ENCODE assay signal across 9 cellular contexts in the genomic region with DNA sequence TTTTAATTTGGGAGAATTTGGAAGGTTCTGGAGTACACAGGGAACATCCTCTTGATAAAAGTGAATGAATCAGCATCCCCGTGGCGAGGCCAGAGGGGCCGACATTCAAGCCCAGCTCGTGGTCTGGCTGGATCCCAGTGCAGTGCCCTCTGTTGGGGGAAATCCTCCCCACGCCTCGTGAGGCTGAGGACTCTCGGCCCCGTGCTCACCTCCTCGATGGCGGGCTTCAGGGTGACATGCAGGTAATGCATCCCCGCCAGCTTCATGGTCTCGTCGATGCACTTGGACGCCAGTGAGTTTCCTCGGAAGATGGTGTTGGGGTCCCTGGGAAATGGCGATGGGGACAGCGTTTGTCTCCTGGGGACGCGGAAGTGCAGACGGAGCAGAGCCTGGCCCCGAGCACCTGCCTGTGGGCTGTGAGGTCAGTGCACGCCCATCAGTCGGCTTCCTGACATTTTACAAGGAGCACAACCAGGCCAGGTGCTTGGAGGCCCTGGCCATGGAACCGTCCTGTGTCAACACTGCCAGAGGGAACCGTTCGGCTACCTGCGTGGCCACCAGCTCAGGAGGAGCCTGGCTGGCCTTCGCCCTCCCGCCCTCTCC. TPM values are rescaled to one million over a fixed set of nuclear protein-coding genes. Genes with fewer than 3 reads are reported as not detected.
DNase-seq lines count a peak whose midpoint lies in the region; ATAC-seq and TF ChIP-seq lines count a peak whose summit lies in the region.
"Had no signal": no experiment of that assay in that cellular context is flagged by ENCODE, and none has a peak within 500 bp of the region (broad histone marks: within the 10 kb centered on the region; RNA-seq: fewer than 3 reads in every experiment).

No MANE protein-coding gene starts in this region.

- WGBS in stomach, 5 donors, result 81 to 83% (median 81%) methylated on average over 23 to 29 of the region's 29 CpGs

- no peaks in the 10 kb centered on the region for H3K36me3 Mint-ChIP-seq in activated naive CD8-positive, alpha-beta T cell

- peak overlapping the region; percentile 34 for H3K27ac Mint-ChIP-seq in activated naive CD8-positive, alpha-beta T cell

- H3K9me3 Mint-ChIP-seq in activated naive CD8-positive, alpha-beta T cell (ENCODE audit: low read depth), result no peaks in the 10 kb centered on the region

- ATAC-seq in GM19397 (IDR thresholded peaks at IDR 0.05; ENCODE audit: unreplicated experiment), result no peak

- TF ChIP-seq CTCF in GM12873 (IDR thresholded peaks at IDR 0.05; ENCODE audit: insufficient read depth, low read depth, low read length, missing control alignments) (peak; percentile 27), stomach (IDR thresholded peaks at IDR 0.05) (peak in 1 of 7 experiments; percentile 8)

- TF ChIP-seq EP300 in stomach (IDR thresholded peaks at IDR 0.05), result no peak

- no peaks in the 10 kb centered on the region for H3K27me3 Mint-ChIP-seq in activated naive CD8-positive, alpha-beta T cell

- peaks cover 2% of the 10 kb centered on the region for H3K4me1 Mint-ChIP-seq in activated naive CD8-positive, alpha-beta T cell (ENCODE audit: low read depth)

- peak; percentile 59 for DNase-seq in AG08396 (ENCODE audit: low spot score)
- DNase-seq in iPS-NIHi7 (ENCODE audit: extremely low spot score), result peak; percentile 63
- no peak for DNase-seq in stomach
- no peak for DNase-seq in cerebellar nuclear complex (lab: John Stamatoyannopoulos, UW)
- no peak for DNase-seq in NCI-H1436 (lab: John Stamatoyannopoulos, UW)
- DNase-seq: effector memory CD4-positive, alpha-beta T cell had no signal

- H3K4me3 Mint-ChIP-seq in activated naive CD8-positive, alpha-beta T cell, result no peak overlapping the region

- no peaks in the 10 kb centered on the region for H3K9me3 ChIP-seq in stomach

- no peak for TF ChIP-seq POLR2A in stomach (IDR thresholded peaks at IDR 0.05)

- intact Hi-C loops in stomach (cut with DNase I; ENCODE audit: low total_unique reads), result no loop called here

- no peak overlapping the region for H3K27ac ChIP-seq in stomach

- peaks cover 0 to 13% (median 6%) of the 10 kb centered on the region in 4 donors for H3K4me1 ChIP-seq in stomach

- H3K36me3 ChIP-seq in stomach, result peaks cover 30 to 85% (median 81%) of the 10 kb centered on the region in 4 donors

- no peaks in the 10 kb centered on the region for H3K27me3 ChIP-seq in stomach

- no peak overlapping the region for H3K4me3 ChIP-seq in stomach

RNA-seq across cellular contexts. Expression of gene C13orf46, which starts 43.3 kb away (rescaled TPM):
- 10 to 100 TPM in 2 of 5 donors, 1 to 10 TPM in 1, under 1 TPM in 1, not detected in 1; 0.58 to 32.6 (median 12.0) TPM for total RNA-seq in stomach
- 10 to 100 TPM in 1 of 3 donors, 1 to 10 TPM in 1, under 1 TPM in 1; 0.95 to 17.6 (median 8.7) TPM for polyA plus RNA-seq in stomach

Comparison
In these comparisons a context has a peak if more than half of its experiments do, and no peak if none do; other contexts are left out.
1. DNase-seq: peak in AG08396 (single experiment) and iPS-NIHi7 (single experiment); none in stomach (single experiment), cerebellar nuclear complex (0 of 2) and NCI-H1436 (single experiment).